Comparison of ENCODE assay signal across 8 cellular contexts in the genomic region with DNA sequence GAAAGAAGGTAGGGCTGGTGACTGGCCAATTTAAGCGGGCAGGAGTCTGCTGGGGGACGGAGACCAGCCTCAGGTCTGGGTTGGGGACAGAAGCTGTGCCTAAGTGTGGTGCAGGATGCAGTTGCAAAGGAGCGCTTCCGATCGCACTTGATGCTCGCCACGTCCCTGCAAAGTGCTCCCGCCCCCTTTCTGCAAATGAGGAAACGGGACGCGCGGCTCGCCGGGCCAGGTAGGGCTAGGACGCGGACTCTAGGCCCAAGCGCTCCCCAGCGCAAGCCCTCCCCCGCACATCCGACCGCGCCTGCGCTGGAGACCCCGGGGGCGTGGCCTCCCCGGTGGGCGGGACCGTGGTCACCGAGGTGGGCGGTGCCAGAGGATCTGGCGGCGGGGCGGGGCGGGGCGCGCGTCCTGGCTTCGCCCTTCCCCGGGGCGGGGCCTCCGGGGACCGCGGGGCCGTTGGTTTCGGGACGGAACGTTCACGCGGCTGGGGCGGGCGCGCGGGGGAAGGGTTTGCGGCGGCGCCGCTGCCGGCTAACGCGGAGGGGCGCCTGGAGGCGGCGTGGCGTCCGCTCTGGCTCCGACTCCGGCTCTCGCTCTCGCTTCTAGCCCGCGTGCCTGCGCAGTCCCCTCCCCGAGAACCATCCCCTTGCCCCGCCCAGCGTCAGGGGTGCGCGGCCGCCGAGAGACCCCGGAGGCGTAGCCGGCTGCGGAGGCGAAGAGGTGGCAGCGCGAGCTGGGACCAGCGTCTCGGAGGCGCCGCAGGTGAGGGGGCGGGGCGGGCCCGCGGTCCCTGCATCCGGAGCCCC. TPM values are rescaled to one million over a fixed set of nuclear protein-coding genes. Genes with fewer than 3 reads are reported as not detected.
DNase-seq lines count a peak whose midpoint lies in the region; ATAC-seq, FAIRE-seq and TF ChIP-seq lines count a peak whose summit lies in the region.

A gene (plus strand): TSS at position 513 of the 806 bp plus-strand sequence. CDS start 12,446 bp downstream, outside the sequence.

- peak within 1 kb of the TSS; percentile 90 for H3K4me3 Mint-ChIP-seq in type B pancreatic cell

- H3K9me3 ChIP-seq in adrenal gland (replicated peaks in 1 of 3): no peaks in the 10 kb centered on the region
- no peaks in the 10 kb centered on the region for H3K9me3 ChIP-seq in heart left ventricle

- FAIRE-seq in GM12892 (lab: Jason Lieb, UNC): peak; percentile 99

- 1 to 3% (median 1%) methylated on average over 5 to 95 of the region's 95 CpGs for WGBS in adrenal gland, 4 donors
- 0 to 3% (median 1%) methylated on average over 11 to 95 of the region's 95 CpGs for WGBS in heart left ventricle, 4 donors

- H3K4me1 ChIP-seq in adrenal gland (replicated peaks in 1 of 2) (peaks cover 7 to 16% of the 10 kb centered on the region in 2 donors), heart left ventricle (peaks cover 0 to 34% (median 20%) of the 10 kb centered on the region in 12 donors)

- H3K27me3 Mint-ChIP-seq in type B pancreatic cell: peaks cover 3% of the 10 kb centered on the region

- H3K27ac Mint-ChIP-seq in type B pancreatic cell: peak within 1 kb of the TSS; percentile 94

- H3K4me3 ChIP-seq in adrenal gland (peak within 1 kb of the TSS; percentile 56 to 95 (median 80)), heart left ventricle (peak within 1 kb of the TSS; percentile 48 to 99 (median 90))

- TF ChIP-seq POLR2A in GM12892 (IDR thresholded peaks at IDR 0.05; ENCODE audit: low read depth, low read length) (peak; percentile 83; the same call in 1 of the 2 replicates), adrenal gland (IDR thresholded peaks at IDR 0.05) (peak; percentile 31 to 61), heart left ventricle (IDR thresholded peaks at IDR 0.05) (peak in 1 of 2 donors; percentile 81)

- peak; percentile 91 for ATAC-seq in HG02798 (IDR thresholded peaks at IDR 0.05; ENCODE audit: poor library complexity, unreplicated experiment)
- peak; percentile 93 to 97 (median 96) for ATAC-seq in heart left ventricle

- no peaks in the 10 kb centered on the region for H3K9me3 Mint-ChIP-seq in type B pancreatic cell

- peak; percentile 94 for DNase-seq in GM12892 (ENCODE audit: insufficient read length)
- DNase-seq in NCI-H1436 (lab: John Stamatoyannopoulos, UW): peak; percentile 92
- DNase-seq in T-helper 1 cell: peak; percentile 85 to 95 (median 92)
- DNase-seq in adrenal gland: peak; percentile 90 to 96 (median 93)
- peak; percentile 92 to 99 (median 93) for DNase-seq in heart left ventricle
- DNase-seq in posterior cingulate gyrus: peak; percentile 93 to 100 (median 97)
- peak; percentile 100 for DNase-seq in type B pancreatic cell (ENCODE audit: extremely low spot score, unreplicated experiment)

- H3K27me3 ChIP-seq in adrenal gland: no peaks in the 10 kb centered on the region
- H3K27me3 ChIP-seq in heart left ventricle: no peaks in the 10 kb centered on the region

- H3K27ac ChIP-seq in adrenal gland (peak within 1 kb of the TSS in 4 of 5 donors; percentile 41 to 83 (median 64)), heart left ventricle (peak within 1 kb of the TSS; percentile 51 to 90 (median 84))

- H3K36me3 ChIP-seq in adrenal gland (replicated peaks in 1 of 2) (no peaks in the 10 kb centered on the region), heart left ventricle (no peaks in the 10 kb centered on the region)

- TF ChIP-seq CTCF in adrenal gland (IDR thresholded peaks at IDR 0.05): peak in 1 of 6 experiments; percentile 17
- TF ChIP-seq CTCF in heart left ventricle (IDR thresholded peaks at IDR 0.05): peak in 4 of 12 donors; percentile 16 to 34 (median 25)
- TF ChIP-seq CTCF in type B pancreatic cell (conservative IDR thresholded peaks at IDR 0.05): peak; percentile 14

- peaks cover 31% of the 10 kb centered on the region for H3K4me1 Mint-ChIP-seq in type B pancreatic cell (ENCODE audit: unreplicated experiment)

- intact Hi-C loops in adrenal gland (cut with DNase I) (no loop called here), heart left ventricle (cut with DNase I) (loop anchor here in 6 of 10 donors (2.0 to 10.0 kb wide), 4 partner anchors 25 to 125 kb away; a partner anchor contains a TSS), posterior cingulate gyrus (cut with DNase I) (loop anchor here (5.0 kb wide), 1 partner anchor 42 kb away; no protein-coding TSS in a partner anchor)

- peaks cover 15% of the 10 kb centered on the region for H3K36me3 Mint-ChIP-seq in type B pancreatic cell

RNA-seq across cellular contexts. Expression of the gene that starts here (rescaled TPM):
- polyA plus RNA-seq in GM12892 (2012; ENCODE audit: missing spikeins): 42.4 TPM
- 10 to 100 TPM in 7 of 8 donors, 1 to 10 TPM in 1; 6.8 to 47.6 (median 13.0) TPM for total RNA-seq in adrenal gland
- 100 to 1,000 TPM in 1 of 3 donors, 10 to 100 TPM in 2; 28.1 to 101 (median 28.7) TPM for polyA plus RNA-seq in adrenal gland
- 10 to 100 TPM in 6 of 9 donors, 1 to 10 TPM in 3; 4.0 to 46.8 (median 15.0) TPM for total RNA-seq in heart left ventricle
- 10 to 100 TPM; 13.1 to 17.4 TPM for polyA plus RNA-seq in heart left ventricle
- total RNA-seq in type B pancreatic cell (ENCODE audit: low replicate concordance): 89.7 and 121 TPM in 2 replicates

Comparison
In these comparisons a context has a peak if more than half of its experiments do, and no peak if none do; other contexts are left out.
1. Peak in every context shown above with its lines: DNase-seq, ATAC-seq, H3K4me3 ChIP-seq and H3K27ac ChIP-seq.
2. intact Hi-C loops: an anchor here in heart left ventricle (2.0 to 10.0 kb wide) and posterior cingulate gyrus (5.0 kb wide); none called in adrenal gland.